1 cellular context compared by ENCODE assay signal in the genomic region with DNA sequence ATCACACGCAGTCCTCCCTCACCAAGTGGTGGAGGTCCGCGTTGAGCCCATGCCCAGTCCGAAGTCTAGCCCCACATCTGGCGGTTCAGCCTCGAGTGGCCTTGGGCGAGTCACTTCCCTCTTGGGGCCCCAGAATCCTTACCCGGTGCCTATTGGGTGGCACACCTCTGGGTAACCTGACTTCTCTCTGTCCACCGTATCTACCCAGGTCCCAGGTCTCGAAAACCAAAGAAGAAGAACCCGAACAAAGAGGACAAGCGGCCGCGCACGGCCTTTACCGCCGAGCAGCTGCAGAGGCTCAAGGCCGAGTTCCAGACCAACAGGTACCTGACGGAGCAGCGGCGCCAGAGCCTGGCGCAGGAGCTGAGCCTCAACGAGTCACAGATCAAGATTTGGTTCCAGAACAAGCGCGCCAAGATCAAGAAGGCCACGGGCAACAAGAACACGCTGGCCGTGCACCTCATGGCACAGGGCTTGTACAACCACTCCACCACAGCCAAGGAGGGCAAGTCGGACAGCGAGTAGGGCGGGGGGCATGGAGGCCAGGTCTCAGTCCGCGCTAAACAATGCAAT.
TF ChIP-seq lines count a peak whose summit lies in the region.

No MANE protein-coding gene starts in this region.

TF ChIP-seq in GM23338, 12 proteins besides CTCF, POLR2A, EP300 and RAD21 (continued from another document):
- TF ChIP-seq, protein P1, sequence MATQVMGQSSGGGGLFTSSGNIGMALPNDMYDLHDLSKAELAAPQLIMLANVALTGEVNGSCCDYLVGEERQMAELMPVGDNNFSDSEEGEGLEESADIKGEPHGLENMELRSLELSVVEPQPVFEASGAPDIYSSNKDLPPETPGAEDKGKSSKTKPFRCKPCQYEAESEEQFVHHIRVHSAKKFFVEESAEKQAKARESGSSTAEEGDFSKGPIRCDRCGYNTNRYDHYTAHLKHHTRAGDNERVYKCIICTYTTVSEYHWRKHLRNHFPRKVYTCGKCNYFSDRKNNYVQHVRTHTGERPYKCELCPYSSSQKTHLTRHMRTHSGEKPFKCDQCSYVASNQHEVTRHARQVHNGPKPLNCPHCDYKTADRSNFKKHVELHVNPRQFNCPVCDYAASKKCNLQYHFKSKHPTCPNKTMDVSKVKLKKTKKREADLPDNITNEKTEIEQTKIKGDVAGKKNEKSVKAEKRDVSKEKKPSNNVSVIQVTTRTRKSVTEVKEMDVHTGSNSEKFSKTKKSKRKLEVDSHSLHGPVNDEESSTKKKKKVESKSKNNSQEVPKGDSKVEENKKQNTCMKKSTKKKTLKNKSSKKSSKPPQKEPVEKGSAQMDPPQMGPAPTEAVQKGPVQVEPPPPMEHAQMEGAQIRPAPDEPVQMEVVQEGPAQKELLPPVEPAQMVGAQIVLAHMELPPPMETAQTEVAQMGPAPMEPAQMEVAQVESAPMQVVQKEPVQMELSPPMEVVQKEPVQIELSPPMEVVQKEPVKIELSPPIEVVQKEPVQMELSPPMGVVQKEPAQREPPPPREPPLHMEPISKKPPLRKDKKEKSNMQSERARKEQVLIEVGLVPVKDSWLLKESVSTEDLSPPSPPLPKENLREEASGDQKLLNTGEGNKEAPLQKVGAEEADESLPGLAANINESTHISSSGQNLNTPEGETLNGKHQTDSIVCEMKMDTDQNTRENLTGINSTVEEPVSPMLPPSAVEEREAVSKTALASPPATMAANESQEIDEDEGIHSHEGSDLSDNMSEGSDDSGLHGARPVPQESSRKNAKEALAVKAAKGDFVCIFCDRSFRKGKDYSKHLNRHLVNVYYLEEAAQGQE (IDR thresholded peaks at IDR 0.05; ENCODE audit: unreplicated experiment), result no peak
- TF ChIP-seq, protein P2, sequence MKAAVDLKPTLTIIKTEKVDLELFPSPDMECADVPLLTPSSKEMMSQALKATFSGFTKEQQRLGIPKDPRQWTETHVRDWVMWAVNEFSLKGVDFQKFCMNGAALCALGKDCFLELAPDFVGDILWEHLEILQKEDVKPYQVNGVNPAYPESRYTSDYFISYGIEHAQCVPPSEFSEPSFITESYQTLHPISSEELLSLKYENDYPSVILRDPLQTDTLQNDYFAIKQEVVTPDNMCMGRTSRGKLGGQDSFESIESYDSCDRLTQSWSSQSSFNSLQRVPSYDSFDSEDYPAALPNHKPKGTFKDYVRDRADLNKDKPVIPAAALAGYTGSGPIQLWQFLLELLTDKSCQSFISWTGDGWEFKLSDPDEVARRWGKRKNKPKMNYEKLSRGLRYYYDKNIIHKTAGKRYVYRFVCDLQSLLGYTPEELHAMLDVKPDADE (IDR thresholded peaks at IDR 0.05), result no peak
- TF ChIP-seq CREB1 (CRISPR knock-in tag; IDR thresholded peaks at IDR 0.05; ENCODE audit: low read depth), result no peak
